ENCODE assay signal across 1 cellular context in the genomic region with DNA sequence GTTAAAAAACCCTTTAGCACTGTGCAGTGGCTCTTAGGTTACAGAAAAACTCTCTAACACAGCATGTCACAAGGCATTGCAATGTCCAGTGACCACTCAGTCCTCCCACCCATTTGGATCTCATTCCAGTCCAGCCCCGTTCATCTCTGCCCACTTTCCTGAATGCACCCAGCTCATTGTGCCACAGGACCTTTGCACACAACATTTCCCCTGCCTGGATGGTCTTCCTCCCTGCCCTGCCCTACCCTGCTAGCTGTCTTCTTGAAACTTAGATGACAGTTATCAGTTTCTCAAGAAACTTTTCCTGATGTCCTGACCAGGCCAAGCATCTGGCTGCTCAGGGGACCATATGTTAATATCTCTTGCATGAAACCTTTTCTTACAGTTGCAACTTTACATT.
TF ChIP-seq lines count a peak whose summit lies in the region.

No MANE protein-coding gene starts in this region.

TF ChIP-seq in WTC11, 78 proteins besides CTCF, POLR2A, EP300 and RAD21 (continued from another document):
- TF ChIP-seq CREM (CRISPR knock-in tag; IDR thresholded peaks at IDR 0.05) (no peak), ZNF138 (CRISPR knock-in tag; conservative IDR thresholded peaks at IDR 0.05) (no peak), SMAD4 (CRISPR knock-in tag; IDR thresholded peaks at IDR 0.05) (no peak), NR2C2 (CRISPR knock-in tag; IDR thresholded peaks at IDR 0.05) (no peak), ZNF263 (CRISPR knock-in tag; IDR thresholded peaks at IDR 0.05; ENCODE audit: low read depth) (no peak)
